ENCODE assay signal across 18 cellular contexts in genomic region chr3:46862689-46863020, GRCh38. TPM values are rescaled to one million over a fixed set of nuclear protein-coding genes. Genes with fewer than 3 reads are reported as not detected.
"Had no signal": no experiment of that assay in that cellular context is flagged by ENCODE, and none has a peak within 500 bp of the region (broad histone marks: within the 10 kb centered on the region; RNA-seq: fewer than 3 reads in every experiment).

No MANE protein-coding gene starts in this region.

- DNase-seq: activated CD4-positive, alpha-beta T cell treated with anti-CD3 and anti-CD28 coated beads for 1 hour; activated CD4-positive, alpha-beta T cell treated with anti-CD3 and anti-CD28 coated beads, Interleukin-2, amount 50 U/mL, for 1 hour; activated CD8-positive, alpha-beta T cell treated with anti-CD3 and anti-CD28 coated beads, Interleukin-2, amount 10 ng/mL, durations not matched to agents 7 days and 5 days; activated naive CD4-positive, alpha-beta T cell; brain microvascular endothelial cell; cortex of kidney; immature natural killer cell; stimulated activated CD4-positive, alpha-beta T cell treated with anti-CD3 and anti-CD28 coated beads, Interleukin-4, amount 100 ng/mL, for 24 hours; stimulated activated naive CD4-positive, alpha-beta T cell treated with Interleukin-2 at 50 U/mL for 16 hours; T-helper 9 cell; upper lobe of left lung had no signal

- H3K36me3 ChIP-seq: adrenal gland, ascending aorta, brain microvascular endothelial cell, sigmoid colon, thoracic aorta, upper lobe of left lung had no signal

- ATAC-seq: activated CD8-positive, alpha-beta T cell treated with anti-CD3 and anti-CD28 coated beads, Interleukin-2, amount 10 ng/mL, durations not matched to agents 7 days and 5 days had no signal

- H3K9me3 ChIP-seq: adrenal gland, ascending aorta, sigmoid colon, thoracic aorta, upper lobe of left lung had no signal

- H3K27me3 ChIP-seq: adrenal gland, ascending aorta, sigmoid colon, upper lobe of left lung had no signal

- H3K4me3 ChIP-seq: adrenal gland, ascending aorta, sigmoid colon, thoracic aorta, upper lobe of left lung had no signal

- H3K27ac ChIP-seq: adrenal gland, ascending aorta, brain microvascular endothelial cell, epithelial cell of prostate, sigmoid colon, thoracic aorta, upper lobe of left lung had no signal

RNA-seq across cellular contexts. Expression of gene MYL3, which starts 0.6 kb away (rescaled TPM):
- total RNA-seq: activated CD8-positive, alpha-beta T cell treated with anti-CD3 and anti-CD28 coated beads, Interleukin-2, amount 10 ng/mL, durations not matched to agents 7 days and 5 days; activated T-helper 1 cell treated with anti-CD3 and anti-CD28 coated beads, Interleukin-12 subunit alpha, Interleukin-12 subunit beta, Interleukin-2, Interleukin-4 antibody, amounts not matched to agents 30 ng/mL and 10 ng/mL and 1 ng/mL, durations not matched to agents 14 hours and 24 hours and 36 hours; T-helper 1 cell treated with Interleukin-12 subunit alpha and Interleukin-12 subunit beta and Interleukin-4 antibody, amounts not matched to agents 30 ng/mL and 1 ng/mL, for 36 hours had no signal
- polyA plus RNA-seq: immature natural killer cell had no signal

RNA-seq across cellular contexts. Expression of gene PTH1R, which starts 14.9 kb away (rescaled TPM):
- total RNA-seq: activated CD8-positive, alpha-beta T cell treated with anti-CD3 and anti-CD28 coated beads, Interleukin-2, amount 10 ng/mL, durations not matched to agents 7 days and 5 days; activated T-helper 1 cell treated with anti-CD3 and anti-CD28 coated beads, Interleukin-12 subunit alpha, Interleukin-12 subunit beta, Interleukin-2, Interleukin-4 antibody, amounts not matched to agents 30 ng/mL and 10 ng/mL and 1 ng/mL, durations not matched to agents 14 hours and 24 hours and 36 hours; T-helper 1 cell treated with Interleukin-12 subunit alpha and Interleukin-12 subunit beta and Interleukin-4 antibody, amounts not matched to agents 30 ng/mL and 1 ng/mL, for 36 hours had no signal
- polyA plus RNA-seq: immature natural killer cell had no signal
